Comparison of ENCODE assay signal across 7 cellular contexts in genomic region chr17:8079291-8080207, GRCh38. TPM values are rescaled to one million over a fixed set of nuclear protein-coding genes. Genes with fewer than 3 reads are reported as not detected.
DNase-seq lines count a peak whose midpoint lies in the region; ATAC-seq, FAIRE-seq and TF ChIP-seq lines count a peak whose summit lies in the region.

No MANE protein-coding gene starts in this region.

- in situ Hi-C loops in Panc1 (cut with HindIII; ENCODE audit: low pct_unique_long_range_greater_than_20kb, low sequenced_read_pairs): no loop called here

- FAIRE-seq in GM12892 (lab: Jason Lieb, UNC): peak; percentile 96

- CTCF ChIA-PET in Panc1 (lab: Charles Lee): no interaction called here

- TF ChIP-seq POLR2A in GM12892 (IDR thresholded peaks at IDR 0.05; ENCODE audit: low read depth, low read length): no peak

- peaks cover 5% of the 10 kb centered on the region; the same call in 1 of the 2 replicates for H3K4me1 ChIP-seq in Panc1 (ENCODE audit: control insufficient read depth, insufficient read depth, low read length)

- H3K27ac ChIP-seq in Panc1 (ENCODE audit: low read length): no peak overlapping the region

- H3K27me3 Mint-ChIP-seq in activated T-cell treated with anti-CD3 and anti-CD28 coated beads, Interleukin-2, amount 50 U/mL, for 72 hours (ENCODE audit: low read depth): peaks cover 7% of the 10 kb centered on the region
- H3K27me3 Mint-ChIP-seq in natural killer cell (ENCODE audit: low read depth in 2 of 2): peaks cover 8 to 13% of the 10 kb centered on the region in 2 donors
- peaks cover 16 to 18% of the 10 kb centered on the region in 2 donors for H3K27me3 Mint-ChIP-seq in stimulated activated naive B cell treated with anti-CD40 and anti-IgM and Interleukin-4, amounts not matched to agents 10 μg/mL and 1 μg/mL and 100 μg/mL, for 72 hours

- no peak overlapping the region for H3K27ac Mint-ChIP-seq in activated T-cell treated with anti-CD3 and anti-CD28 coated beads, Interleukin-2, amount 50 U/mL, for 72 hours
- H3K27ac Mint-ChIP-seq in natural killer cell: peak overlapping the region; percentile 56 to 88
- peak overlapping the region; percentile 93 for H3K27ac Mint-ChIP-seq in stimulated activated naive B cell treated with anti-CD40 and anti-IgM and Interleukin-4, amounts not matched to agents 10 μg/mL and 1 μg/mL and 100 μg/mL, for 72 hours

- H3K27me3 ChIP-seq in Panc1 (ENCODE audit: control insufficient read depth, insufficient read depth, low read length): no peaks in the 10 kb centered on the region

- peak; percentile 94 for ATAC-seq in Panc1
- ATAC-seq in activated T-cell treated with anti-CD3 and anti-CD28 coated beads, Interleukin-2, amount 50 U/mL, for 72 hours (replicated peaks in 1 of 2): peak; percentile 92
- peak; percentile 82 to 88 (median 87) for ATAC-seq in natural killer cell
- peak; percentile 86 to 89 for ATAC-seq in stimulated activated naive B cell treated with anti-CD40 and anti-IgM and Interleukin-4, amounts not matched to agents 10 μg/mL and 1 μg/mL and 100 μg/mL, for 72 hours (replicated peaks)

- peak overlapping the region; percentile 39 to 60 for H3K4me3 ChIP-seq in Panc1 (ENCODE audit: low read depth in 2 of 2, low read length in 2 of 2)

- BruUV-seq in Panc1 (replicated peaks; lab: Mats Ljungman, UMichigan): no TSS peak

- peak; percentile 94 for TF ChIP-seq CTCF in Panc1 (IDR thresholded peaks at IDR 0.05)
- TF ChIP-seq CTCF in natural killer cell (IDR thresholded peaks at IDR 0.05): peak; percentile 89

- H3K9me3 Mint-ChIP-seq in activated T-cell treated with anti-CD3 and anti-CD28 coated beads, Interleukin-2, amount 50 U/mL, for 72 hours: no peaks in the 10 kb centered on the region
- no peaks in the 10 kb centered on the region for H3K9me3 Mint-ChIP-seq in natural killer cell
- H3K9me3 Mint-ChIP-seq in stimulated activated naive B cell treated with anti-CD40 and anti-IgM and Interleukin-4, amounts not matched to agents 10 μg/mL and 1 μg/mL and 100 μg/mL, for 72 hours: no peaks in the 10 kb centered on the region

- no peaks in the 10 kb centered on the region for H3K36me3 ChIP-seq in Panc1 (ENCODE audit: control insufficient read depth, insufficient read depth, low read length)

- peak overlapping the region; percentile 95 to 96 for H3K4me3 Mint-ChIP-seq in activated T-cell treated with anti-CD3 and anti-CD28 coated beads, Interleukin-2, amount 50 U/mL, for 72 hours
- H3K4me3 Mint-ChIP-seq in natural killer cell: peak overlapping the region; percentile 90
- peak overlapping the region; percentile 89 to 93 for H3K4me3 Mint-ChIP-seq in stimulated activated naive B cell treated with anti-CD40 and anti-IgM and Interleukin-4, amounts not matched to agents 10 μg/mL and 1 μg/mL and 100 μg/mL, for 72 hours

- intact Hi-C loops in Panc1 (cut with micrococcal nuclease; ENCODE audit: unreplicated experiment): loop anchor here (5.0 kb wide), 1 partner anchor 38 kb away; the partner anchor contains the start of gene ALOXE3
- intact Hi-C loops in natural killer cell (cut with micrococcal nuclease): loop anchor here (5.0 kb wide), 1 partner anchor 38 kb away; the partner anchor contains the start of gene ALOXE3

- POLR2A ChIA-PET in Panc1 (lab: Charles Lee): interaction anchor here (0.6 kb wide), 1 partner anchor 171 kb away, joined by 3 read pairs; no protein-coding TSS in a partner anchor

- no peaks in the 10 kb centered on the region for H3K9me3 ChIP-seq in Panc1 (ENCODE audit: control insufficient read depth, insufficient read depth, low read depth, low read length)

- peaks cover 0 to 7% of the 10 kb centered on the region in 2 donors for H3K36me3 Mint-ChIP-seq in activated T-cell treated with anti-CD3 and anti-CD28 coated beads, Interleukin-2, amount 50 U/mL, for 72 hours (ENCODE audit: insufficient read depth in 2 of 2)
- no peaks in the 10 kb centered on the region for H3K36me3 Mint-ChIP-seq in natural killer cell
- peaks cover 3 to 6% of the 10 kb centered on the region in 2 donors for H3K36me3 Mint-ChIP-seq in stimulated activated naive B cell treated with anti-CD40 and anti-IgM and Interleukin-4, amounts not matched to agents 10 μg/mL and 1 μg/mL and 100 μg/mL, for 72 hours

- peaks cover 13% of the 10 kb centered on the region for H3K4me1 Mint-ChIP-seq in activated T-cell treated with anti-CD3 and anti-CD28 coated beads, Interleukin-2, amount 50 U/mL, for 72 hours (ENCODE audit: low read depth)
- H3K4me1 Mint-ChIP-seq in natural killer cell: peaks cover 0 to 15% of the 10 kb centered on the region in 2 donors
- peaks cover 15 to 25% of the 10 kb centered on the region in 2 donors for H3K4me1 Mint-ChIP-seq in stimulated activated naive B cell treated with anti-CD40 and anti-IgM and Interleukin-4, amounts not matched to agents 10 μg/mL and 1 μg/mL and 100 μg/mL, for 72 hours

- DNase-seq in GM12892 (ENCODE audit: insufficient read length) (peak; percentile 94), HT1080 (ENCODE audit: low read depth) (peak; percentile 71), Panc1 (ENCODE audit: low read depth, low spot score) (no peak), fibroblast of peridontal ligament (ENCODE audit: extremely low read depth) (peak; percentile 34), natural killer cell (peak; percentile 82)
- DNase-seq in activated T-cell treated with anti-CD3 and anti-CD28 coated beads, Interleukin-2, amount 50 U/mL, for 72 hours: peak; percentile 88 to 89
- DNase-seq in stimulated activated naive B cell treated with anti-CD40 and anti-IgM and Interleukin-4, amounts not matched to agents 10 μg/mL and 1 μg/mL and 100 μg/mL, for 72 hours: peak; percentile 71

RNA-seq across cellular contexts. Expression of gene ALOX12B, which starts 8.0 kb away (rescaled TPM):
- not detected for polyA plus RNA-seq in GM12892 (2012; ENCODE audit: missing spikeins)
- total RNA-seq in HT1080 (2014; rRNA removed; shearing (Covaris generic)): 0.51 TPM in 1 of 2 replicates, not detected in the other
- 0.12 TPM in 1 of 2 replicates, not detected in the other for polyA plus RNA-seq in HT1080 (2015; cell fraction: cytosol; rRNA removed)
- not detected in 2 replicates for polyA plus RNA-seq in HT1080 (2015; cell fraction: nucleus; rRNA removed)
- total RNA-seq in Panc1 (2021; ENCODE audit: unreplicated experiment) (not detected), natural killer cell (under 1 TPM; 0.29 to 0.58 (median 0.56) TPM)
- 0.46 TPM for polyA plus RNA-seq in Panc1 (2012; ENCODE audit: insufficient read length)
- total RNA-seq in activated T-cell treated with anti-CD3 and anti-CD28 coated beads, Interleukin-2, amount 50 U/mL, for 72 hours: 1 to 10 TPM; 1.3 to 4.1 TPM

RNA-seq across cellular contexts. Expression of gene ALOXE3, which starts 38.8 kb away (rescaled TPM):
- not detected for polyA plus RNA-seq in GM12892 (2012; ENCODE audit: missing spikeins)
- 0.60 and 1.0 TPM in 2 replicates for total RNA-seq in HT1080 (2014; rRNA removed; shearing (Covaris generic))
- 1.4 and 2.7 TPM in 2 replicates for polyA plus RNA-seq in HT1080 (2015; cell fraction: cytosol; rRNA removed)
- polyA plus RNA-seq in HT1080 (2015; cell fraction: nucleus; rRNA removed): 1.9 and 2.1 TPM in 2 replicates
- total RNA-seq in Panc1 (2021; ENCODE audit: unreplicated experiment) (0.46 TPM), natural killer cell (not detected)
- not detected for polyA plus RNA-seq in Panc1 (2012; ENCODE audit: insufficient read length)
- total RNA-seq in activated T-cell treated with anti-CD3 and anti-CD28 coated beads, Interleukin-2, amount 50 U/mL, for 72 hours: not detected

RNA-seq across cellular contexts. Expression of gene ALOX15B, which starts 40.7 kb away (rescaled TPM):
- polyA plus RNA-seq in GM12892 (2012; ENCODE audit: missing spikeins): not detected
- total RNA-seq in HT1080 (2014; rRNA removed; shearing (Covaris generic)): not detected in 2 replicates
- polyA plus RNA-seq in HT1080 (2015; cell fraction: cytosol; rRNA removed): 0.03 and 0.06 TPM in 2 replicates
- polyA plus RNA-seq in HT1080 (2015; cell fraction: nucleus; rRNA removed): 0.08 and 0.16 TPM in 2 replicates
- not detected for total RNA-seq in Panc1 (2021; ENCODE audit: unreplicated experiment)
- not detected for polyA plus RNA-seq in Panc1 (2012; ENCODE audit: insufficient read length)
- total RNA-seq in activated T-cell treated with anti-CD3 and anti-CD28 coated beads, Interleukin-2, amount 50 U/mL, for 72 hours: under 1 TPM; 0.14 TPM
- not detected for total RNA-seq in natural killer cell

RNA-seq across cellular contexts. Expression of gene HES7, which starts 44.4 kb away (rescaled TPM):
- polyA plus RNA-seq in GM12892 (2012; ENCODE audit: missing spikeins): 0.21 TPM
- total RNA-seq in HT1080 (2014; rRNA removed; shearing (Covaris generic)): 0.43 and 1.8 TPM in 2 replicates
- polyA plus RNA-seq in HT1080 (2015; cell fraction: cytosol; rRNA removed): 0.37 and 0.79 TPM in 2 replicates
- 1.9 and 3.0 TPM in 2 replicates for polyA plus RNA-seq in HT1080 (2015; cell fraction: nucleus; rRNA removed)
- total RNA-seq in Panc1 (2021; ENCODE audit: unreplicated experiment) (4.0 TPM), natural killer cell (under 1 TPM; 0.50 to 0.77 (median 0.61) TPM)
- polyA plus RNA-seq in Panc1 (2012; ENCODE audit: insufficient read length): 4.9 TPM
- total RNA-seq in activated T-cell treated with anti-CD3 and anti-CD28 coated beads, Interleukin-2, amount 50 U/mL, for 72 hours: 1 to 10 TPM; 1.5 to 4.3 TPM
